Comparison of ENCODE assay signal across 18 cellular contexts in genomic region chr6:125018136-125018535, GRCh38. TPM values are rescaled to one million over a fixed set of nuclear protein-coding genes. Genes with fewer than 3 reads are reported as not detected.
DNase-seq lines count a peak whose midpoint lies in the region; ATAC-seq and TF ChIP-seq lines count a peak whose summit lies in the region.
"Had no signal": no experiment of that assay in that cellular context is flagged by ENCODE, and none has a peak within 500 bp of the region (broad histone marks: within the 10 kb centered on the region; RNA-seq: fewer than 3 reads in every experiment).

No MANE protein-coding gene starts in this region.

- ATAC-seq in GM23338 (no peak), HG03571 (IDR thresholded peaks at IDR 0.05; ENCODE audit: unreplicated experiment) (no peak)
- ATAC-seq: CD8-positive, alpha-beta T cell; GM12878 had no signal

- no peaks in the 10 kb centered on the region for H3K9me3 ChIP-seq in smooth muscle cell (replicated peaks; ENCODE audit: low read depth)
- H3K9me3 ChIP-seq: BLaER1 treated with 17β-estradiol and CSF1 and Interleukin-3, amounts not matched to agents 10 nM and 100 nM had no signal

- H2AFZ ChIP-seq in GM23338 (no peak overlapping the region), smooth muscle cell (ENCODE audit: low read depth) (no peak overlapping the region)

- H3K4me3 Mint-ChIP-seq in GM23338: no peak overlapping the region
- no peak overlapping the region for H3K4me3 Mint-ChIP-seq in progenitor cell of endocrine pancreas (ENCODE audit: low read depth)
- H3K4me3 Mint-ChIP-seq: B cell; CD8-positive, alpha-beta T cell; HFFc6 had no signal

- DNase-seq in GM23338 (ENCODE audit: low spot score) (no peak), choroid plexus epithelial cell (ENCODE audit: low read depth) (peak; percentile 53), fibroblast of the aortic adventitia (ENCODE audit: low read depth) (peak; percentile 28), smooth muscle cell (lab: John Stamatoyannopoulos, UW; ENCODE audit: unreplicated experiment) (no peak), progenitor cell of endocrine pancreas (ENCODE audit: low spot score, unreplicated experiment) (no peak), cardiac septum (ENCODE audit: low spot score) (no peak)
- DNase-seq in NK-92 treated with Interleukin-12 subunit alpha and Interleukin-12 subunit beta, amount 100 ng/mL, for 24 hours (lab: John Stamatoyannopoulos, UW): no peak
- DNase-seq: Calu3; CD8-positive, alpha-beta T cell; DMS79 treated with DMSO at 0.1 percent for 48 hours; EL; HCEC 1CT; HFFc6 had no signal

- H3K4me3 ChIP-seq in GM23338 (no peak overlapping the region), choroid plexus epithelial cell (ENCODE audit: low read depth, low read length) (no peak overlapping the region), fibroblast of the aortic adventitia (ENCODE audit: low read depth, low read length) (no peak overlapping the region), smooth muscle cell (no peak overlapping the region)
- H3K4me3 ChIP-seq: BLaER1 treated with 17β-estradiol and CSF1 and Interleukin-3, amounts not matched to agents 10 nM and 100 nM; GM12878 had no signal

- no peaks in the 10 kb centered on the region for H3K27me3 Mint-ChIP-seq in GM23338 (ENCODE audit: insufficient read depth, low read depth, poor library complexity)
- H3K27me3 Mint-ChIP-seq in progenitor cell of endocrine pancreas: no peaks in the 10 kb centered on the region
- H3K27me3 Mint-ChIP-seq: B cell had no signal

- H3K9me2 ChIP-seq in GM23338 (ENCODE audit: insufficient read depth): no peaks in the 10 kb centered on the region

- H3K27ac Mint-ChIP-seq in GM23338 (peak overlapping the region; percentile 36), progenitor cell of endocrine pancreas (no peak overlapping the region)
- H3K27ac Mint-ChIP-seq: B cell; CD8-positive, alpha-beta T cell; HFFc6 had no signal

- H3F3A ChIP-seq in GM23338 (replicated peaks; ENCODE audit: low read depth) (no peaks in the 10 kb centered on the region), smooth muscle cell (ENCODE audit: low read depth) (peaks cover 15% of the 10 kb centered on the region)

- H3K9me3 Mint-ChIP-seq in GM23338: no peaks in the 10 kb centered on the region
- no peaks in the 10 kb centered on the region for H3K9me3 Mint-ChIP-seq in progenitor cell of endocrine pancreas (ENCODE audit: low read depth)
- H3K9me3 Mint-ChIP-seq: CD8-positive, alpha-beta T cell; HFFc6 had no signal

- H3K79me2 ChIP-seq in GM23338 (replicated peaks; ENCODE audit: insufficient read depth): no peaks in the 10 kb centered on the region
- H3K79me2 ChIP-seq in smooth muscle cell (ENCODE audit: low read depth): peaks cover 91% of the 10 kb centered on the region

- TF ChIP-seq CTCF in GM23338 (conservative IDR thresholded peaks at IDR 0.05; ENCODE audit: low read depth in 2 of 2) (no peak), choroid plexus epithelial cell (conservative IDR thresholded peaks at IDR 0.05; ENCODE audit: low read depth, low read length) (no peak), fibroblast of the aortic adventitia (IDR thresholded peaks at IDR 0.05; ENCODE audit: insufficient read depth, low read length) (no peak), smooth muscle cell (IDR thresholded peaks at IDR 0.05; ENCODE audit: borderline replicate concordance, insufficient read depth, poor library complexity, severe bottlenecking) (no peak), progenitor cell of endocrine pancreas (IDR thresholded peaks at IDR 0.05; ENCODE audit: unreplicated experiment) (no peak)

- H3K36me3 ChIP-seq in GM23338 (ENCODE audit: insufficient read depth) (no peaks in the 10 kb centered on the region), smooth muscle cell (ENCODE audit: low read depth) (no peaks in the 10 kb centered on the region)
- H3K36me3 ChIP-seq: BLaER1 treated with 17β-estradiol and CSF1 and Interleukin-3, amounts not matched to agents 10 nM and 100 nM had no signal

- H3K4me1 Mint-ChIP-seq in GM23338 (peaks cover 27% of the 10 kb centered on the region), progenitor cell of endocrine pancreas (ENCODE audit: low read depth) (peaks cover 4% of the 10 kb centered on the region)
- H3K4me1 Mint-ChIP-seq: B cell had no signal

- H3K27me3 ChIP-seq in GM23338 (ENCODE audit: insufficient read depth): no peaks in the 10 kb centered on the region
- H3K27me3 ChIP-seq in smooth muscle cell (ENCODE audit: low read depth): no peaks in the 10 kb centered on the region
- H3K27me3 ChIP-seq: BLaER1 treated with 17β-estradiol and CSF1 and Interleukin-3, amounts not matched to agents 10 nM and 100 nM had no signal

- H3K27ac ChIP-seq in GM23338 (ENCODE audit: low read depth) (no peak overlapping the region), smooth muscle cell (ENCODE audit: low read depth) (peak overlapping the region; percentile 74)
- H3K27ac ChIP-seq: BLaER1 treated with 17β-estradiol and CSF1 and Interleukin-3, amounts not matched to agents 10 nM and 100 nM had no signal

- H3K4me1 ChIP-seq in GM23338 (ENCODE audit: insufficient read depth): peaks cover 26% of the 10 kb centered on the region
- H3K4me1 ChIP-seq in smooth muscle cell (ENCODE audit: low read depth): peaks cover 25% of the 10 kb centered on the region

- H3K9ac ChIP-seq in smooth muscle cell (ENCODE audit: low read depth): no peak overlapping the region
- H3K9ac ChIP-seq: BLaER1 treated with 17β-estradiol and CSF1 and Interleukin-3, amounts not matched to agents 10 nM and 100 nM had no signal

- H3K36me3 Mint-ChIP-seq in GM23338 (ENCODE audit: low read depth) (no peaks in the 10 kb centered on the region), progenitor cell of endocrine pancreas (ENCODE audit: insufficient read depth) (peaks cover 1% of the 10 kb centered on the region)
- H3K36me3 Mint-ChIP-seq: CD8-positive, alpha-beta T cell had no signal

- H3K4me2 ChIP-seq in GM23338: no peak overlapping the region
- no peak overlapping the region for H3K4me2 ChIP-seq in smooth muscle cell
- H3K4me2 ChIP-seq: BLaER1 treated with 17β-estradiol and CSF1 and Interleukin-3, amounts not matched to agents 10 nM and 100 nM had no signal

- no peaks in the 10 kb centered on the region for H4K20me1 ChIP-seq in GM23338 (replicated peaks; ENCODE audit: insufficient read depth)
- no peaks in the 10 kb centered on the region for H4K20me1 ChIP-seq in smooth muscle cell (ENCODE audit: low read depth)
- H4K20me1 ChIP-seq: BLaER1 treated with 17β-estradiol and CSF1 and Interleukin-3, amounts not matched to agents 10 nM and 100 nM had no signal

- intact Hi-C loops in cardiac septum (cut with DNase I): no loop called here

TF ChIP-seq in GM23338, 12 proteins besides CTCF, POLR2A, EP300 and RAD21 (continues in another document):
- TF ChIP-seq EZH2 (IDR thresholded peaks at IDR 0.05; ENCODE audit: low read depth, unreplicated experiment): no peak
- TF ChIP-seq STAT1 (IDR thresholded peaks at IDR 0.05; ENCODE audit: unreplicated experiment): no peak
- TF ChIP-seq ETS1 (IDR thresholded peaks at IDR 0.05): no peak
- no peak for TF ChIP-seq NANOG (IDR thresholded peaks at IDR 0.05; ENCODE audit: borderline replicate concordance)

RNA-seq across cellular contexts. Expression of gene RNF217, which starts 55.9 kb away (rescaled TPM):
- total RNA-seq in GM23338 (2014; rRNA removed; shearing (Covaris generic)): 4.0 and 6.2 TPM in 2 replicates
- polyA plus RNA-seq in GM23338 (2016; fragmentation: Nextera tagmentation; extraction: Ambion mirVana): 1.5 and 1.7 TPM in 2 replicates
- 24.9 and 25.3 TPM in 2 replicates for total RNA-seq in fibroblast of the aortic adventitia (ENCODE audit: low replicate concordance)
- total RNA-seq in smooth muscle cell: 89.7 and 127 TPM in 2 replicates
- polyA plus RNA-seq in smooth muscle cell: 15.6 and 25.7 TPM in 2 replicates
- total RNA-seq in progenitor cell of endocrine pancreas: 22.6 and 27.6 TPM in 2 replicates
- 28.1 TPM for total RNA-seq in cardiac septum
- total RNA-seq: B cell; CD8-positive, alpha-beta T cell; HT-29 had no signal

Comparison
In these comparisons a context has a peak if more than half of its experiments do, and no peak if none do; other contexts are left out.
1. DNase-seq: peak in choroid plexus epithelial cell (single experiment) and fibroblast of the aortic adventitia (single experiment); none in GM23338 (single experiment), smooth muscle cell (single experiment), progenitor cell of endocrine pancreas (single experiment), cardiac septum (single experiment) and NK-92 treated with Interleukin-12 subunit alpha and Interleukin-12 subunit beta, amount 100 ng/mL, for 24 hours (single experiment).